In genomic region chr3:107297597-107297996, GRCh38 we compare ENCODE assay signal across 23 cellular contexts.
"Had no signal": no experiment of that assay in that cellular context is flagged by ENCODE, and none has a peak within 500 bp of the region (broad histone marks: within the 10 kb centered on the region; RNA-seq: fewer than 3 reads in every experiment).

No MANE protein-coding gene starts in this region.

- H3K27ac ChIP-seq: coronary artery, dorsolateral prefrontal cortex, epithelial cell of prostate, esophagus squamous epithelium, gastrocnemius medialis, heart right ventricle, left lung, lower lobe of right lung had no signal

- H3K4me3 ChIP-seq: coronary artery, dorsolateral prefrontal cortex, esophagus squamous epithelium, gastrocnemius medialis, heart right ventricle, left lung, lower lobe of right lung, mucosa of descending colon had no signal

- H3K4me3 Mint-ChIP-seq: effector memory CD8-positive, alpha-beta T cell; endodermal cell; mesothelial cell of epicardium had no signal

- DNase-seq: dermis blood vessel endothelial cell; dorsolateral prefrontal cortex; effector CD4-positive, alpha-beta T cell; effector memory CD8-positive, alpha-beta T cell; endodermal cell; erythroblast; esophagus squamous epithelium; foreskin fibroblast; foreskin melanocyte; gastrocnemius medialis; glutamatergic neuron; head of caudate nucleus; heart right ventricle; hippocampal formation; left cardiac atrium; left lung; left ventricle myocardium superior; lower lobe of right lung; mesenchymal stem cell; mucosa of descending colon had no signal

- H3K9me3 Mint-ChIP-seq: effector memory CD8-positive, alpha-beta T cell had no signal

- H3K4me1 ChIP-seq: esophagus squamous epithelium, gastrocnemius medialis, heart right ventricle, left lung, lower lobe of right lung had no signal

- H3K27me3 ChIP-seq: dorsolateral prefrontal cortex, esophagus squamous epithelium, gastrocnemius medialis, heart right ventricle, left lung had no signal

- H3K36me3 ChIP-seq: esophagus squamous epithelium, gastrocnemius medialis, heart right ventricle, left lung, lower lobe of right lung had no signal

- H3K27ac Mint-ChIP-seq: effector memory CD8-positive, alpha-beta T cell; endodermal cell; mesothelial cell of epicardium had no signal

- H3K9me3 ChIP-seq: esophagus squamous epithelium, gastrocnemius medialis, mucosa of descending colon had no signal

- H3K4me1 Mint-ChIP-seq: mesothelial cell of epicardium had no signal

- H3K27me3 Mint-ChIP-seq: effector memory CD8-positive, alpha-beta T cell had no signal
